8 cellular contexts compared by ENCODE assay signal in the genomic region with DNA sequence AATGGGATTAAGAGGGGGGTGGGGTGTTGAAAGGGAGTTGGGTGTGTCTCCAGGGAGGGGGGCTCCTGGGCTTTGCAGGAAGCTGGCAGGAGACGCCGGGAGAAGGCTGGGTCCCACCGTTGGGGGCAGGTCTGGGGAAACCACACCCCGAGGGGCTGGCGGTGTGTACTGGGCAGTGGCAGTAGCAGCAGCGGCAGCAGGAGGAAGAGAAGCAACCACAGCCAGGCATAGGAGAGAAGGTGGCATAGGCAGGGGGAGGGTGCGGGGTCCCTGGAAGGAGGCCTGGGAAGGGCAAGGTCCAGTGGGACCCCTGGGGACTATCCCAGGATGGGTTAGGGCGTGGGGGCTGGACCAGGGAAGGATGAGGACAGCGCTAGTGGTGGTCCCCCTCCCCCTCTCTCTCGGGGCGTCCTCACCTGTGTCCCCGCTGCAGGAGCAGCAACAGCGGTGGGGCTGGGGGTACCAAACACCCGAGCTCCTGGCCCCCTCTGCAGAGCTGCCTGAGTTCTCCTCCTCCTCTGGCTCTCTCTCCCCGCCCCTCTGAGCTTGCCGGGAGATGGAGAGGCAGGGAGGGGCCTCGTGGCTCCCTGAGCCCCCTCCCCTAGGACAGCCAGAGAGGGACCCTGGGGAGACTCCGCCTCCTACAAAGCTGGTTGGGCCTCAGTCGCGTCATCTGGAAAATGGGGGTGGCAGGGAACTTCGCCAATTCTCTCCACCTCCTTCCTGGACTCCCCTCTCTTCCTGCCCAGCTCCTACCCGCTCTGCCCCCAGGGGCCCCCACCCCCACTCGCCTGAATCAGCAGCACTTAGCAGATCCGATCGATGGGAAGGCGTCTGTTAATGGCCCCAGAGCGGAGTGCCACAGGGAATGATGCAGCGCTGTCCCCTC. TPM values are rescaled to one million over a fixed set of nuclear protein-coding genes. Genes with fewer than 3 reads are reported as not detected.
DNase-seq lines count a peak whose midpoint lies in the region; ATAC-seq, FAIRE-seq and TF ChIP-seq lines count a peak whose summit lies in the region.

A gene (minus strand): TSS at position 520 of the 889 bp plus-strand sequence. CDS start 1,573 bp downstream, outside the sequence.

- TF ChIP-seq POLR2A in heart left ventricle (IDR thresholded peaks at IDR 0.05) (no peak), GM12892 (IDR thresholded peaks at IDR 0.05; ENCODE audit: low read depth, low read length) (no peak)

- H3K4me3 ChIP-seq in heart left ventricle: peak within 1 kb of the TSS in 10 of 12 donors; percentile 25 to 50 (median 37)

- ATAC-seq in activated T-helper 17 cell treated with anti-CD3 and anti-CD28 coated beads, Interleukin-2, amount 50 U/mL, for 72 hours (replicated peaks): peak; percentile 37
- peak; percentile 27 to 70 (median 45) for ATAC-seq in heart left ventricle

- peak within 1 kb of the TSS; percentile 0 for H3K4me3 Mint-ChIP-seq in activated T-helper 17 cell treated with anti-CD3 and anti-CD28 coated beads, Interleukin-2, amount 50 U/mL, for 72 hours

- no peak for TF ChIP-seq CTCF in heart left ventricle (IDR thresholded peaks at IDR 0.05)

- H3K27ac ChIP-seq in heart left ventricle: peak within 1 kb of the TSS in 8 of 12 donors; percentile 28 to 63 (median 42)

- peak within 1 kb of the TSS; percentile 58 for H3K27ac Mint-ChIP-seq in activated T-helper 17 cell treated with anti-CD3 and anti-CD28 coated beads, Interleukin-2, amount 50 U/mL, for 72 hours

- H3K36me3 Mint-ChIP-seq in activated T-helper 17 cell treated with anti-CD3 and anti-CD28 coated beads, Interleukin-2, amount 50 U/mL, for 72 hours (ENCODE audit: low read depth): peaks cover 27% of the 10 kb centered on the region

- H3K27me3 ChIP-seq in heart left ventricle: peaks cover 0 to 7% (median 0%) of the 10 kb centered on the region in 9 donors

- DNase-seq in stimulated activated CD4-positive, alpha-beta T cell treated with anti-CD3 and anti-CD28 coated beads, Interleukin-4, amount 100 ng/mL, for 1 hour: peak; percentile 10
- no peak for DNase-seq in stimulated activated CD4-positive, alpha-beta T cell treated with anti-CD3 and anti-CD28 coated beads, Interleukin-12 subunit alpha, Interleukin-12 subunit beta, amount 100 ng/mL, for 4 hours
- DNase-seq in heart left ventricle (peak in 4 of 5 donors; percentile 29 to 46 (median 37)), posterior cingulate gyrus (peak in 6 of 10 donors; percentile 30 to 90 (median 66)), GM12892 (ENCODE audit: insufficient read length) (no peak), NCI-H2081 treated with DMSO at 0.1 percent for 48 hours (lab: John Stamatoyannopoulos, UW) (no peak), SW 1271 (lab: John Stamatoyannopoulos, UW) (no peak)

- H3K9me3 ChIP-seq in heart left ventricle: no peaks in the 10 kb centered on the region

- no peaks in the 10 kb centered on the region for H3K27me3 Mint-ChIP-seq in activated T-helper 17 cell treated with anti-CD3 and anti-CD28 coated beads, Interleukin-2, amount 50 U/mL, for 72 hours

- peaks cover 14% of the 10 kb centered on the region for H3K4me1 Mint-ChIP-seq in activated T-helper 17 cell treated with anti-CD3 and anti-CD28 coated beads, Interleukin-2, amount 50 U/mL, for 72 hours

- no peak for FAIRE-seq in GM12892 (lab: Jason Lieb, UNC)

- 1 to 40% (median 11%) methylated on average over 20 to 28 of the region's 28 CpGs for WGBS in heart left ventricle, 4 donors

- peaks cover 0 to 24% (median 13%) of the 10 kb centered on the region in 9 donors for H3K36me3 ChIP-seq in heart left ventricle

- no peaks in the 10 kb centered on the region for H3K9me3 Mint-ChIP-seq in activated T-helper 17 cell treated with anti-CD3 and anti-CD28 coated beads, Interleukin-2, amount 50 U/mL, for 72 hours

- intact Hi-C loops in heart left ventricle (cut with DNase I): loop anchor here in 1 of 10 donors (10.0 kb wide), 1 partner anchor 63 kb away; no protein-coding TSS in a partner anchor
- intact Hi-C loops in posterior cingulate gyrus (cut with DNase I): loop anchor here (5.0 kb wide), 1 partner anchor 136 kb away; no protein-coding TSS in a partner anchor

- peaks cover 0 to 9% (median 0%) of the 10 kb centered on the region in 12 donors for H3K4me1 ChIP-seq in heart left ventricle

RNA-seq across cellular contexts. Expression of the gene that starts here (rescaled TPM):
- total RNA-seq in activated T-helper 17 cell treated with anti-CD3 and anti-CD28 coated beads, Interleukin-2, amount 50 U/mL, for 72 hours: 10 to 100 TPM in 1 of 2 donors, 1 to 10 TPM in 1; 7.2 to 16.8 TPM
- 1 to 10 TPM in 3 of 9 donors, under 1 TPM in 6; 0.09 to 1.5 (median 0.50) TPM for total RNA-seq in heart left ventricle
- polyA plus RNA-seq in heart left ventricle: under 1 TPM; 0.19 to 0.29 TPM
- polyA plus RNA-seq in GM12892 (2012; ENCODE audit: missing spikeins): 0.68 TPM

Comparison
In these comparisons a context has a peak if more than half of its experiments do, and no peak if none do; other contexts are left out.
1. DNase-seq: peak in stimulated activated CD4-positive, alpha-beta T cell treated with anti-CD3 and anti-CD28 coated beads, Interleukin-4, amount 100 ng/mL, for 1 hour (single experiment), heart left ventricle (4 of 5) and posterior cingulate gyrus (6 of 10); none in stimulated activated CD4-positive, alpha-beta T cell treated with anti-CD3 and anti-CD28 coated beads, Interleukin-12 subunit alpha, Interleukin-12 subunit beta, amount 100 ng/mL, for 4 hours (single experiment), GM12892 (single experiment), NCI-H2081 treated with DMSO at 0.1 percent for 48 hours (single experiment) and SW 1271 (0 of 2).